Comparison of ENCODE assay signal across 18 cellular contexts in genomic region chr10:131865223-131865917, GRCh38.
"Had no signal": no experiment of that assay in that cellular context is flagged by ENCODE, and none has a peak within 500 bp of the region (broad histone marks: within the 10 kb centered on the region; RNA-seq: fewer than 3 reads in every experiment).

No MANE protein-coding gene starts in this region.

- DNase-seq: cortex of kidney; dorsolateral prefrontal cortex; effector CD8-positive, alpha-beta T cell; glutamatergic neuron; islet precursor cell; left lung; lower lobe of right lung; natural killer cell; nucleus accumbens; right cardiac atrium; stimulated activated CD4-positive, alpha-beta T cell treated with anti-CD3 and anti-CD28 coated beads, Interleukin-15, amount 100 ng/mL, for 24 hours; stimulated activated CD4-positive, alpha-beta T cell treated with anti-CD3 and anti-CD28 coated beads, Interleukin-1b, Interleukin-23, amount 100 ng/mL, for 48 hours; stimulated activated CD4-positive, alpha-beta T cell treated with anti-CD3 and anti-CD28 coated beads, Interleukin-4, amount 100 ng/mL, for 24 hours had no signal

- H3K27ac ChIP-seq: dorsolateral prefrontal cortex, gastroesophageal sphincter, left lung, lower lobe of right lung, ovary, tibial artery, upper lobe of left lung had no signal

- ATAC-seq: gastroesophageal sphincter; left lung; lower lobe of right lung; natural killer cell; right cardiac atrium; stimulated activated memory B cell treated with anti-CD40 and anti-IgM and Interleukin-4, amounts not matched to agents 10 μg/mL and 1 μg/mL and 100 μg/mL, for 72 hours had no signal

- H3K4me1 ChIP-seq: gastroesophageal sphincter, left lung, lower lobe of right lung, tibial artery, upper lobe of left lung had no signal

- H3K9me3 ChIP-seq: gastroesophageal sphincter, left lung, lower lobe of right lung, ovary, tibial artery, upper lobe of left lung had no signal

- H3K4me3 ChIP-seq: dorsolateral prefrontal cortex, gastroesophageal sphincter, left lung, lower lobe of right lung, ovary, tibial artery, upper lobe of left lung had no signal

- H3K27me3 ChIP-seq: ovary, upper lobe of left lung had no signal

- H3K36me3 ChIP-seq: gastroesophageal sphincter, left lung, lower lobe of right lung, ovary, tibial artery, upper lobe of left lung had no signal
